10 cellular contexts compared by ENCODE assay signal in genomic region chr2:190947139-190947538, GRCh38.
DNase-seq lines count a peak whose midpoint lies in the region; ATAC-seq, FAIRE-seq and TF ChIP-seq lines count a peak whose summit lies in the region.
"Had no signal": no experiment of that assay in that cellular context is flagged by ENCODE, and none has a peak within 500 bp of the region (broad histone marks: within the 10 kb centered on the region; RNA-seq: fewer than 3 reads in every experiment).

No MANE protein-coding gene starts in this region.

- intact Hi-C loops in CD4-positive, alpha-beta memory T cell (cut with micrococcal nuclease): loop anchor here (5.0 kb wide), 1 partner anchor 95 kb away; no protein-coding TSS in a partner anchor
- intact Hi-C loops in naive thymus-derived CD4-positive, alpha-beta T cell (cut with micrococcal nuclease): loop anchor here (1.0 to 5.0 kb wide), 7 partner anchors 8 to 165 kb away; no protein-coding TSS in a partner anchor

- no peaks in the 10 kb centered on the region for H3K27me3 Mint-ChIP-seq in CD4-positive, alpha-beta memory T cell
- H3K27me3 Mint-ChIP-seq in naive thymus-derived CD4-positive, alpha-beta T cell: no peaks in the 10 kb centered on the region

- TF ChIP-seq CTCF in choroid plexus epithelial cell (conservative IDR thresholded peaks at IDR 0.05; ENCODE audit: low read depth, low read length): no peak
- no peak for TF ChIP-seq CTCF in GM13976 (IDR thresholded peaks at IDR 0.05; ENCODE audit: borderline replicate concordance, control extremely low read depth, extremely low read depth, insufficient read depth, missing control alignments)

- peak overlapping the region in 5 of 7 donors; percentile 22 to 91 (median 66) for H3K27ac Mint-ChIP-seq in CD4-positive, alpha-beta memory T cell
- peak overlapping the region in 3 of 9 donors; percentile 93 to 98 (median 98) for H3K27ac Mint-ChIP-seq in naive thymus-derived CD4-positive, alpha-beta T cell

- peak in 1 of 5 donors; percentile 16 for DNase-seq in CD4-positive, alpha-beta memory T cell
- peak; percentile 12 for DNase-seq in Jurkat, Clone E6-1 (ENCODE audit: low read depth, low spot score)
- DNase-seq in choroid plexus epithelial cell (ENCODE audit: low read depth) (peak; percentile 45), GM13976 (ENCODE audit: low spot score) (no peak), frontal cortex (ENCODE audit: low spot score in 2 of 2) (no peak), NCI-H1436 (lab: John Stamatoyannopoulos, UW) (no peak)
- DNase-seq in naive thymus-derived CD4-positive, alpha-beta T cell: peak in 6 of 9 donors; percentile 14 to 57 (median 38)
- DNase-seq: effector memory CD4-positive, alpha-beta T cell; NCI-H1694 had no signal

- peaks cover 29% of the 10 kb centered on the region for H3K4me1 ChIP-seq in CD4-positive, alpha-beta memory T cell (ENCODE audit: insufficient read depth, low read length)
- peaks cover 12 to 27% of the 10 kb centered on the region in 2 donors for H3K4me1 ChIP-seq in naive thymus-derived CD4-positive, alpha-beta T cell (ENCODE audit: control insufficient read depth in 2 of 2, insufficient read depth in 2 of 2, low read length in 2 of 2)

- H3K4me1 Mint-ChIP-seq in CD4-positive, alpha-beta memory T cell: peaks cover 19 to 24% (median 20%) of the 10 kb centered on the region in 4 donors
- H3K4me1 Mint-ChIP-seq in naive thymus-derived CD4-positive, alpha-beta T cell: peaks cover 3 to 19% (median 14%) of the 10 kb centered on the region in 7 donors

- H3K27ac ChIP-seq in CD4-positive, alpha-beta memory T cell (ENCODE audit: low read depth, low read length): peak overlapping the region; percentile 14
- H3K27ac ChIP-seq in naive thymus-derived CD4-positive, alpha-beta T cell (ENCODE audit: low read depth, low read length): peak overlapping the region; percentile 74

- peak; percentile 47 for ATAC-seq in naive thymus-derived CD4-positive, alpha-beta T cell
- ATAC-seq in GM18858 (IDR thresholded peaks at IDR 0.05; ENCODE audit: unreplicated experiment): no peak

- H3K27me3 ChIP-seq in CD4-positive, alpha-beta memory T cell (ENCODE audit: insufficient read depth, low read length): no peaks in the 10 kb centered on the region
- H3K27me3 ChIP-seq in naive thymus-derived CD4-positive, alpha-beta T cell (ENCODE audit: control insufficient read depth in 2 of 2, insufficient read depth in 2 of 2, low read length in 2 of 2): no peaks in the 10 kb centered on the region

- no peaks in the 10 kb centered on the region for H3K9me3 ChIP-seq in CD4-positive, alpha-beta memory T cell (ENCODE audit: control insufficient read depth in 1 of 2, low read length in 2 of 2)
- H3K9me3 ChIP-seq in naive thymus-derived CD4-positive, alpha-beta T cell (ENCODE audit: control insufficient read depth in 2 of 3, low read length in 3 of 3): no peaks in the 10 kb centered on the region

- peak overlapping the region in 4 of 8 donors; percentile 2 to 65 (median 31) for H3K4me3 Mint-ChIP-seq in CD4-positive, alpha-beta memory T cell
- H3K4me3 Mint-ChIP-seq in naive thymus-derived CD4-positive, alpha-beta T cell: peak overlapping the region in 4 of 10 donors; percentile 3 to 67 (median 32)

- POLR2A ChIA-PET in CD4-positive, alpha-beta memory T cell (lab: Charles Lee; ENCODE audit: partially characterized antibody): interaction anchor here (0.8 to 1.7 kb wide), 6 partner anchors 10 to 97 kb away, joined by 3 to 9 read pairs (median 5); partner anchors contain the start of gene GLS
- POLR2A ChIA-PET in naive thymus-derived CD4-positive, alpha-beta T cell (lab: Charles Lee): interaction anchor here (0.6 to 4.1 kb wide), 9 partner anchors 9 to 203 kb away, joined by 3 to 34 read pairs (median 4); partner anchors contain the start of genes GLS and STAT4

- no peak for FAIRE-seq in frontal cortex (lab: Jason Lieb, UNC)

- H3K4me3 ChIP-seq in CD4-positive, alpha-beta memory T cell (ENCODE audit: low read length in 2 of 2): no peak overlapping the region
- no peak overlapping the region for H3K4me3 ChIP-seq in Jurkat, Clone E6-1 (ENCODE audit: low read length)
- no peak overlapping the region for H3K4me3 ChIP-seq in choroid plexus epithelial cell (ENCODE audit: low read depth, low read length)
- H3K4me3 ChIP-seq in naive thymus-derived CD4-positive, alpha-beta T cell (ENCODE audit: low read length): no peak overlapping the region

- CTCF ChIA-PET in CD4-positive, alpha-beta memory T cell (lab: Charles Lee; ENCODE audit: partially characterized antibody): interaction anchor here (0.7 to 4.1 kb wide), 8 partner anchors 9 to 166 kb away, joined by 3 to 31 read pairs (median 4); partner anchors contain the start of gene GLS
- CTCF ChIA-PET in naive thymus-derived CD4-positive, alpha-beta T cell (lab: Charles Lee): interaction anchor here (0.6 to 3.3 kb wide), 11 partner anchors 14 to 166 kb away, joined by 3 to 23 read pairs (median 4); no protein-coding TSS in a partner anchor

- in situ Hi-C loops in GM13976 (cut with MboI; ENCODE audit: low sequenced_read_pairs, unreplicated experiment): no loop called here

- no peaks in the 10 kb centered on the region for H3K9me3 Mint-ChIP-seq in CD4-positive, alpha-beta memory T cell
- H3K9me3 Mint-ChIP-seq in naive thymus-derived CD4-positive, alpha-beta T cell: no peaks in the 10 kb centered on the region

- no peaks in the 10 kb centered on the region for H3K36me3 ChIP-seq in CD4-positive, alpha-beta memory T cell (ENCODE audit: insufficient read depth, low read length)
- no peaks in the 10 kb centered on the region for H3K36me3 ChIP-seq in naive thymus-derived CD4-positive, alpha-beta T cell (ENCODE audit: control insufficient read depth in 2 of 3, insufficient read depth in 3 of 3, low read length in 3 of 3)

- H3K36me3 Mint-ChIP-seq in CD4-positive, alpha-beta memory T cell: peaks cover 0 to 1% of the 10 kb centered on the region in 2 donors
- peaks cover 0 to 6% (median 0%) of the 10 kb centered on the region in 5 donors for H3K36me3 Mint-ChIP-seq in naive thymus-derived CD4-positive, alpha-beta T cell

Comparison
In these comparisons a context has a peak if more than half of its experiments do, and no peak if none do; other contexts are left out.
1. DNase-seq: peak in Jurkat, Clone E6-1 (single experiment), choroid plexus epithelial cell (single experiment) and naive thymus-derived CD4-positive, alpha-beta T cell (6 of 9); none in GM13976 (single experiment), frontal cortex (0 of 2) and NCI-H1436 (single experiment).